Comparison of ENCODE assay signal across 8 cellular contexts in the genomic region with DNA sequence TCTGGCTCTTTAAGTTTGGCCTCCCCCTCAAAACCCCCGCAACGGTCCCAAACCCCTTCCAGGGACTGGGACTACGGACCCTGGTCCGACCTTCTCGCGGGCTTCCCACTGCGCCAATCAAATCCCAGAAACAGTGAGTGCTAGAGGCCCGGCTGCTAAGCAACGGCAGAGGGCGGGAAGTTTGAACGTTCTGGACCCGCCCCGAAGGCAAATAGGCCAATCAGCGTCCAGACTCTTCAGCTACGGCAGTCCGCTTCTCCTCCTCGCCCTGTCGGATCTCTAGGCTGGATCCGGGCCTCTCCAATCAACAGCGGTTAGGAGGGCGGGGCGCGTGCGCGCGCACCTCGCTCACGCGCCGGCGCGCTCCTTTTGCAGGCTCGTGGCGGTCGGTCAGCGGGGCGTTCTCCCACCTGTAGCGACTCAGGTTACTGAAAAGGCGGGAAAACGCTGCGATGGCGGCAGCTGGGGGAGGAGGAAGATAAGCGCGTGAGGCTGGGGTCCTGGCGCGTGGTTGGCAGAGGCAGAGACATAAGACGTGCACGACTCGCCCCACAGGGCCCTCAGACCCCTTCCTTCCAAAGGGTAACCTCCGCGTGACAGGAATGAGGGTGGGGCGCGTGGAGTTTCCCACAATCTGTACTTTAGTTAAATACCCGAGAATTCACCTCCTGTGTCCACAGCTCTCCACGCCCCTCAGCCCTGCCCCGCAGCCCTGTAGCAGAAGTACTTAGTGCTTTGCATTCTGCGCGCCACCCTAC. TPM values are rescaled to one million over a fixed set of nuclear protein-coding genes. Genes with fewer than 3 reads are reported as not detected.
DNase-seq lines count a peak whose midpoint lies in the region; ATAC-seq, FAIRE-seq and TF ChIP-seq lines count a peak whose summit lies in the region.

Gene MSH5 (plus strand): TSS at position 367 of the 758 bp plus-strand sequence. CDS start 462 bp downstream, outside the sequence.

- peaks cover 49% of the 10 kb centered on the region for H3K4me1 Mint-ChIP-seq in T-helper 2 cell treated with Interferon-gamma antibody and Interleukin-4, amounts not matched to agents 5 μg/mL and 100 μg/mL, for 36 hours (ENCODE audit: low read depth)
- peaks cover 32% of the 10 kb centered on the region for H3K4me1 Mint-ChIP-seq in astrocyte (ENCODE audit: low read depth, unreplicated experiment)

- peaks cover 7% of the 10 kb centered on the region for H4K20me1 ChIP-seq in astrocyte (ENCODE audit: insufficient read depth, low read length)

- peak within 1 kb of the TSS; percentile 96 for H3K4me2 ChIP-seq in astrocyte (ENCODE audit: low read length)

- H3K36me3 Mint-ChIP-seq in T-helper 2 cell treated with Interferon-gamma antibody and Interleukin-4, amounts not matched to agents 5 μg/mL and 100 μg/mL, for 36 hours (ENCODE audit: low read depth): peaks cover 37% of the 10 kb centered on the region
- peaks cover 10% of the 10 kb centered on the region for H3K36me3 Mint-ChIP-seq in astrocyte (ENCODE audit: low read depth, unreplicated experiment)

- H3K9me3 ChIP-seq in astrocyte (ENCODE audit: insufficient read depth, low read depth, low read length) (no peaks in the 10 kb centered on the region), WERI-Rb-1 (ENCODE audit: severe bottlenecking) (peaks cover 4% of the 10 kb centered on the region)

- H3K27me3 ChIP-seq in astrocyte (ENCODE audit: insufficient read depth, low read length): no peaks in the 10 kb centered on the region
- H3K27me3 ChIP-seq in rectal smooth muscle tissue (ENCODE audit: control insufficient read depth, insufficient read depth, low read length): no peaks in the 10 kb centered on the region
- no peaks in the 10 kb centered on the region for H3K27me3 ChIP-seq in WERI-Rb-1 (ENCODE audit: insufficient read depth, low read depth, severe bottlenecking)

- peaks cover 27% of the 10 kb centered on the region for H3K79me2 ChIP-seq in astrocyte (ENCODE audit: insufficient read depth, low read length)

- TF ChIP-seq CTCF in astrocyte (IDR thresholded peaks at IDR 0.05; ENCODE audit: insufficient read depth, low read depth, low read length): no peak
- TF ChIP-seq CTCF in WERI-Rb-1 (IDR thresholded peaks at IDR 0.05; ENCODE audit: low read depth, low read length): no peak

- no peak for FAIRE-seq in astrocyte (lab: Jason Lieb, UNC)

- H3K4me1 ChIP-seq in astrocyte (ENCODE audit: insufficient read depth, low read length): peaks cover 27% of the 10 kb centered on the region
- peaks cover 8% of the 10 kb centered on the region for H3K4me1 ChIP-seq in rectal smooth muscle tissue (ENCODE audit: control insufficient read depth, insufficient read depth, low read length)

- DNase-seq in NCI-H1694 treated with DMSO at 0.1 percent for 48 hours (lab: John Stamatoyannopoulos, UW): peak; percentile 98
- peak; percentile 98 for DNase-seq in T-helper 2 cell treated with Interferon-gamma antibody and Interleukin-4, amounts not matched to agents 5 μg/mL and 100 μg/mL, for 36 hours (ENCODE audit: low spot score)
- DNase-seq in astrocyte (ENCODE audit: low read depth): peak; percentile 97
- peak; percentile 98 for DNase-seq in hepatic stellate cell (ENCODE audit: low spot score)
- no peak for DNase-seq in WERI-Rb-1

- H3K9ac ChIP-seq in astrocyte (ENCODE audit: low read length) (peak within 1 kb of the TSS; percentile 80), rectal smooth muscle tissue (ENCODE audit: low read length) (peak within 1 kb of the TSS; percentile 82)

- H3K36me3 ChIP-seq in astrocyte (ENCODE audit: insufficient read depth, low read length) (no peaks in the 10 kb centered on the region), rectal smooth muscle tissue (ENCODE audit: control insufficient read depth, insufficient read depth, low read length) (no peaks in the 10 kb centered on the region), WERI-Rb-1 (no peaks in the 10 kb centered on the region)

- H2AFZ ChIP-seq in astrocyte (ENCODE audit: low read depth, low read length): peak within 1 kb of the TSS; percentile 83

- H3K4me3 ChIP-seq in astrocyte (ENCODE audit: insufficient read depth, low read depth, low read length): peak within 1 kb of the TSS; percentile 75
- peak within 1 kb of the TSS; percentile 90 for H3K4me3 ChIP-seq in rectal smooth muscle tissue (ENCODE audit: low read length)
- H3K4me3 ChIP-seq in WERI-Rb-1 (ENCODE audit: low read depth, low read length): no peak within 1 kb of the TSS

- no peaks in the 10 kb centered on the region for H3K9me3 Mint-ChIP-seq in T-helper 2 cell treated with Interferon-gamma antibody and Interleukin-4, amounts not matched to agents 5 μg/mL and 100 μg/mL, for 36 hours
- no peaks in the 10 kb centered on the region for H3K9me3 Mint-ChIP-seq in astrocyte (ENCODE audit: unreplicated experiment)

- H3K27me3 Mint-ChIP-seq in T-helper 2 cell treated with Interferon-gamma antibody and Interleukin-4, amounts not matched to agents 5 μg/mL and 100 μg/mL, for 36 hours (ENCODE audit: low read depth): no peaks in the 10 kb centered on the region
- H3K27me3 Mint-ChIP-seq in astrocyte (ENCODE audit: low read depth, unreplicated experiment): no peaks in the 10 kb centered on the region

- ATAC-seq in GM18499 (IDR thresholded peaks at IDR 0.05; ENCODE audit: insufficient read depth, unreplicated experiment): peak; percentile 50
- ATAC-seq in HG02885 (IDR thresholded peaks at IDR 0.05; ENCODE audit: poor library complexity, unreplicated experiment): peak; percentile 83

- H3K4me3 Mint-ChIP-seq in T-helper 2 cell treated with Interferon-gamma antibody and Interleukin-4, amounts not matched to agents 5 μg/mL and 100 μg/mL, for 36 hours: peak within 1 kb of the TSS; percentile 95
- peak within 1 kb of the TSS; percentile 99 for H3K4me3 Mint-ChIP-seq in astrocyte (ENCODE audit: unreplicated experiment)

- peak within 1 kb of the TSS; percentile 97 for H3K27ac Mint-ChIP-seq in T-helper 2 cell treated with Interferon-gamma antibody and Interleukin-4, amounts not matched to agents 5 μg/mL and 100 μg/mL, for 36 hours
- H3K27ac Mint-ChIP-seq in astrocyte (ENCODE audit: unreplicated experiment): peak within 1 kb of the TSS; percentile 99

- H3K27ac ChIP-seq in astrocyte (ENCODE audit: low read depth, low read length) (peak within 1 kb of the TSS; percentile 65), rectal smooth muscle tissue (ENCODE audit: low read depth, low read length) (peak within 1 kb of the TSS; percentile 30), WERI-Rb-1 (no peak within 1 kb of the TSS)

RNA-seq across cellular contexts. Expression of gene MSH5, which starts in this region (rescaled TPM):
- 5.7 and 6.8 TPM in 2 replicates for total RNA-seq in astrocyte
